ENCODE assay signal across 9 cellular contexts in the genomic region with DNA sequence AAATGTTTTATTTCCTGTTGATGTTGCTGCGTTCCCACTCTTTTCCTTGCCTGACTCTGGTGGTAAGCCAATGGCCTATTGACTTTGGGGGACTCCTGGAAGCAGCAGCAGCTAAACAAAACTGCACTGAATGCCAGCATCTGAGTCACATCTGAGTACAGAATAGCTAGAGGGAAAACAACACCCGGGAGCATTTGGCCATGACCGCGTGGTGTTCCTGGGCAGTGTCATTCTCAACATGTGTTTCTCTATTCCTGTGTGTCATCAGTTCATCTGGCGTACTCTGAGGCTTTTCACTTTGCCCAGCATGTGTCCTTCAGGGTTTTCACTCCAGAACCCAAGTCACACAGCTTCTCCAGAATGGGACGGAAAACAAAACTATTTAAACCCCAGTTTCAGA.
DNase-seq lines count a peak whose midpoint lies in the region; ATAC-seq, FAIRE-seq and TF ChIP-seq lines count a peak whose summit lies in the region.
"Had no signal": no experiment of that assay in that cellular context is flagged by ENCODE, and none has a peak within 500 bp of the region (broad histone marks: within the 10 kb centered on the region; RNA-seq: fewer than 3 reads in every experiment).

No MANE protein-coding gene starts in this region.

- CTCF ChIA-PET in A673 (lab: Charles Lee): no interaction called here

- H3K4me1 ChIP-seq in A673 (ENCODE audit: insufficient read depth, low read length, poor library complexity, severe bottlenecking): no peaks in the 10 kb centered on the region
- H3K4me1 ChIP-seq in Karpas-422 (ENCODE audit: low read length): no peaks in the 10 kb centered on the region

- H3K4me2 ChIP-seq in Karpas-422 (ENCODE audit: low read depth, low read length, poor library complexity, severe bottlenecking): no peak overlapping the region

- H3K36me3 ChIP-seq in A673 (ENCODE audit: insufficient read depth, low read length, poor library complexity, severe bottlenecking) (peaks cover 18% of the 10 kb centered on the region), Karpas-422 (ENCODE audit: insufficient read depth, low read length) (no peaks in the 10 kb centered on the region)

- POLR2A ChIA-PET in A673 (lab: Charles Lee; ENCODE audit: low non-redundant PET): no interaction called here

- H3K27me3 ChIP-seq in A673 (replicated peaks; ENCODE audit: insufficient read depth, low read depth, low read length, poor library complexity) (no peaks in the 10 kb centered on the region), Karpas-422 (ENCODE audit: low read length) (peaks cover 3% of the 10 kb centered on the region; the same call in 1 of the 2 replicates)

- no peak for TF ChIP-seq CTCF in A673 (conservative IDR thresholded peaks at IDR 0.05; ENCODE audit: low read depth, low read length)

- no peak overlapping the region for H3K9ac ChIP-seq in Karpas-422 (ENCODE audit: low read length)

- intact Hi-C loops in A673 (cut with micrococcal nuclease; ENCODE audit: unreplicated experiment): no loop called here

- H3K27ac ChIP-seq in A673 (ENCODE audit: low read depth, low read length, poor library complexity, severe bottlenecking) (peak overlapping the region; percentile 28), epithelial cell of prostate (no peak overlapping the region), Karpas-422 (ENCODE audit: low read length) (no peak overlapping the region)

- H2AFZ ChIP-seq in Karpas-422 (ENCODE audit: low read length): no peak overlapping the region

- no peaks in the 10 kb centered on the region for H4K20me1 ChIP-seq in Karpas-422 (ENCODE audit: insufficient read depth, low read depth, low read length)

- DNase-seq in A673 (ENCODE audit: low spot score) (peak; percentile 41), NCI-H460 (ENCODE audit: extremely low read depth, low read depth) (peak; percentile 24), epithelial cell of prostate (ENCODE audit: low read depth, low spot score) (peak; percentile 74), mucosa of gallbladder (ENCODE audit: low spot score) (peak; percentile 66), Karpas-422 (no peak), urothelium cell line (ENCODE audit: low spot score) (no peak)
- DNase-seq: activated CD4-positive, alpha-beta memory T cell treated with anti-CD3 and anti-CD28 coated beads for 36 hours had no signal

- FAIRE-seq in urothelium cell line (lab: Jason Lieb, UNC): no peak

- no peaks in the 10 kb centered on the region for H3K79me2 ChIP-seq in Karpas-422 (ENCODE audit: low read length)

- no peaks in the 10 kb centered on the region for H3K9me2 ChIP-seq in Karpas-422 (replicated peaks; ENCODE audit: insufficient read depth, low read length)

- H3K9me3 ChIP-seq in A673 (ENCODE audit: low read depth, low read length, poor library complexity, severe bottlenecking) (no peaks in the 10 kb centered on the region), Karpas-422 (ENCODE audit: low read length) (no peaks in the 10 kb centered on the region)

- no peak overlapping the region for H3K4me3 ChIP-seq in A673 (ENCODE audit: low read depth, low read length, poor library complexity, severe bottlenecking)
- no peak overlapping the region for H3K4me3 ChIP-seq in Karpas-422 (ENCODE audit: low read length)

- ATAC-seq in GM18873 (IDR thresholded peaks at IDR 0.05; ENCODE audit: low FRiP score, unreplicated experiment) (no peak), HG03520 (IDR thresholded peaks at IDR 0.05; ENCODE audit: unreplicated experiment) (no peak)

- no TSS peak for BruUV-seq in A673 (replicated peaks; lab: Mats Ljungman, UMichigan)

Comparison
In these comparisons a context has a peak if more than half of its experiments do, and no peak if none do; other contexts are left out.
1. DNase-seq: peak in A673 (single experiment), NCI-H460 (single experiment), epithelial cell of prostate (single experiment) and mucosa of gallbladder (single experiment); none in Karpas-422 (single experiment) and urothelium cell line (single experiment).